Comparison of ENCODE assay signal across 13 cellular contexts in genomic region chrX:115234220-115234557, GRCh38. TPM values are rescaled to one million over a fixed set of nuclear protein-coding genes. Genes with fewer than 3 reads are reported as not detected.
DNase-seq lines count a peak whose midpoint lies in the region; ATAC-seq, FAIRE-seq and TF ChIP-seq lines count a peak whose summit lies in the region.
"Had no signal": no experiment of that assay in that cellular context is flagged by ENCODE, and none has a peak within 500 bp of the region (broad histone marks: within the 10 kb centered on the region; RNA-seq: fewer than 3 reads in every experiment).

No MANE protein-coding gene starts in this region.

- TF ChIP-seq CTCF in endothelial cell of umbilical vein (IDR thresholded peaks at IDR 0.05; ENCODE audit: extremely low read depth in 1 of 2, insufficient read depth in 1 of 2, low read depth in 1 of 2, low read length in 2 of 2) (no peak), nephron progenitor cell (IDR thresholded peaks at IDR 0.05) (no peak), transverse colon (IDR thresholded peaks at IDR 0.05) (no peak)

- DNase-seq in NT2/D1 (ENCODE audit: low read depth, low spot score) (no peak), endothelial cell of umbilical vein (ENCODE audit: low read depth, low spot score) (no peak), nephron progenitor cell (no peak), transverse colon (no peak), small intestine (no peak)
- DNase-seq: activated CD8-positive, alpha-beta memory T cell treated with anti-CD3 and anti-CD28 coated beads, Interleukin-2, amount 50 U/mL, for 4 hours had no signal

- H3K9me3 Mint-ChIP-seq in nephron progenitor cell: no peaks in the 10 kb centered on the region
- H3K9me3 Mint-ChIP-seq: IgD-negative memory B cell; T-helper 1 cell treated with Interleukin-12 subunit alpha and Interleukin-12 subunit beta and Interleukin-4 antibody, amounts not matched to agents 30 μg/mL and 1 μg/mL, for 36 hours had no signal

- H3K27ac ChIP-seq in endothelial cell of umbilical vein (ENCODE audit: insufficient read depth, low read depth, low read length) (no peak overlapping the region), transverse colon (peak overlapping the region; percentile 65 to 78 (median 73)), small intestine (ENCODE audit: low read depth in 1 of 2, low read length in 1 of 2) (no peak overlapping the region)

- H4K20me1 ChIP-seq in endothelial cell of umbilical vein (replicated peaks; ENCODE audit: control insufficient read depth, extremely low read depth, insufficient read depth, low read length): no peaks in the 10 kb centered on the region

- CTCF ChIA-PET in endothelial cell of umbilical vein (lab: Charles Lee): no interaction called here

- ATAC-seq in HG03571 (IDR thresholded peaks at IDR 0.05; ENCODE audit: unreplicated experiment): no peak
- ATAC-seq in GM18498 (IDR thresholded peaks at IDR 0.05; ENCODE audit: unreplicated experiment): no peak

- intact Hi-C loops in endothelial cell of umbilical vein (cut with micrococcal nuclease) (loop anchor here (5.0 kb wide), 2 partner anchors 62 to 443 kb away; no protein-coding TSS in a partner anchor), transverse colon (cut with DNase I; ENCODE audit: low total_unique reads) (no loop called here)

- H3K9me3 ChIP-seq in NT2/D1 (ENCODE audit: insufficient read depth, low read length) (no peaks in the 10 kb centered on the region), endothelial cell of umbilical vein (replicated peaks; ENCODE audit: control insufficient read depth, insufficient read depth, low read length) (no peaks in the 10 kb centered on the region), transverse colon (no peaks in the 10 kb centered on the region), small intestine (ENCODE audit: control insufficient read depth, low read depth) (no peaks in the 10 kb centered on the region)

- H3K9me1 ChIP-seq in endothelial cell of umbilical vein (replicated peaks; ENCODE audit: control insufficient read depth, extremely low read depth, insufficient read depth, low read length): no peaks in the 10 kb centered on the region

- no peak for TF ChIP-seq POLR2A in endothelial cell of umbilical vein (IDR thresholded peaks at IDR 0.05; ENCODE audit: low read depth, low read length)
- TF ChIP-seq POLR2A in transverse colon (IDR thresholded peaks at IDR 0.05): no peak

- H3K9ac ChIP-seq in NT2/D1 (ENCODE audit: insufficient read length, low read depth) (peak overlapping the region; percentile 68), endothelial cell of umbilical vein (replicated peaks; ENCODE audit: extremely low read depth, insufficient read depth, low read length) (no peak overlapping the region)

- in situ Hi-C loops in transverse colon (cut with MboI; ENCODE audit: low pct_ligation_motif_present in 1 of 4, low pct_unique_long_range_greater_than_20kb in 1 of 4, low sequenced_read_pairs in 3 of 4): no loop called here

- no peak overlapping the region for H3K27ac Mint-ChIP-seq in nephron progenitor cell
- H3K27ac Mint-ChIP-seq: IgD-negative memory B cell; T-helper 1 cell treated with Interleukin-12 subunit alpha and Interleukin-12 subunit beta and Interleukin-4 antibody, amounts not matched to agents 30 μg/mL and 1 μg/mL, for 36 hours had no signal

- H3K4me3 Mint-ChIP-seq in nephron progenitor cell: peak overlapping the region; percentile 98
- H3K4me3 Mint-ChIP-seq: IgD-negative memory B cell; T-helper 1 cell treated with Interleukin-12 subunit alpha and Interleukin-12 subunit beta and Interleukin-4 antibody, amounts not matched to agents 30 μg/mL and 1 μg/mL, for 36 hours had no signal

- dilution Hi-C loops in endothelial cell of umbilical vein (cut with MboI; ENCODE audit: extremely low pct_ligation_motif_present, low sequenced_read_pairs): no loop called here

- no peaks in the 10 kb centered on the region for H3K4me1 ChIP-seq in NT2/D1 (ENCODE audit: insufficient read depth, insufficient read length)
- H3K4me1 ChIP-seq in endothelial cell of umbilical vein (ENCODE audit: control insufficient read depth, extremely low read depth, insufficient read depth, low read length): peaks cover 10% of the 10 kb centered on the region
- H3K4me1 ChIP-seq in transverse colon: no peaks in the 10 kb centered on the region
- H3K4me1 ChIP-seq in small intestine (ENCODE audit: control insufficient read depth in 2 of 2, insufficient read depth in 1 of 2, low read depth in 1 of 2, low read length in 1 of 2): no peaks in the 10 kb centered on the region

- H3K27me3 ChIP-seq in NT2/D1 (ENCODE audit: insufficient read depth, insufficient read length) (peaks cover 26% of the 10 kb centered on the region), endothelial cell of umbilical vein (ENCODE audit: control insufficient read depth in 2 of 2, insufficient read depth in 2 of 2, low read length in 2 of 2) (no peaks in the 10 kb centered on the region), transverse colon (no peaks in the 10 kb centered on the region), small intestine (ENCODE audit: control insufficient read depth in 2 of 2, insufficient read depth in 2 of 2, low read length in 2 of 2) (peaks cover 0 to 7% of the 10 kb centered on the region in 2 donors)

- H3K36me3 Mint-ChIP-seq in nephron progenitor cell (ENCODE audit: low read depth): no peaks in the 10 kb centered on the region
- H3K36me3 Mint-ChIP-seq: IgD-negative memory B cell had no signal

- peak overlapping the region; percentile 95 for H3K4me2 ChIP-seq in endothelial cell of umbilical vein (ENCODE audit: insufficient read depth, low read length)

- POLR2A ChIA-PET in endothelial cell of umbilical vein (lab: Charles Lee): no interaction called here

- H3K4me3 ChIP-seq in NT2/D1 (ENCODE audit: insufficient read length, low read depth) (peak overlapping the region; percentile 53), endothelial cell of umbilical vein (replicated peaks in 1 of 3; ENCODE audit: insufficient read depth in 1 of 3, low read depth in 1 of 3, low read length in 3 of 3) (peak overlapping the region; percentile 68 to 89 (median 81)), transverse colon (peak overlapping the region in 3 of 4 donors; percentile 33 to 47 (median 36)), small intestine (ENCODE audit: low read depth in 1 of 2, low read length in 2 of 2) (no peak overlapping the region)

- H3K4me1 Mint-ChIP-seq in nephron progenitor cell: peaks cover 68% of the 10 kb centered on the region

- WGBS in transverse colon (ENCODE audit: low coverage in 1 of 2), 2 donors: 34% methylated on average over 8 of the region's 8 CpGs; no CpG with 5 or more reads in 1 of the 2 donors
- 2 to 32% (median 12%) methylated on average over 8 of the region's 8 CpGs for WGBS in small intestine, 3 donors

- no peaks in the 10 kb centered on the region for H3K27me3 Mint-ChIP-seq in nephron progenitor cell (ENCODE audit: low read depth, poor library complexity)

- no peaks in the 10 kb centered on the region for H3K36me3 ChIP-seq in NT2/D1 (ENCODE audit: insufficient read depth, insufficient read length, low read length)
- no peaks in the 10 kb centered on the region for H3K36me3 ChIP-seq in endothelial cell of umbilical vein (ENCODE audit: control insufficient read depth in 2 of 2, extremely low read depth in 1 of 2, insufficient read depth in 2 of 2, low read length in 2 of 2)
- H3K36me3 ChIP-seq in transverse colon: no peaks in the 10 kb centered on the region
- no peaks in the 10 kb centered on the region for H3K36me3 ChIP-seq in small intestine (ENCODE audit: control insufficient read depth in 2 of 2, insufficient read depth in 2 of 2, low read length in 2 of 2)

- H2AFZ ChIP-seq in endothelial cell of umbilical vein (ENCODE audit: low read depth, low read length): peak overlapping the region; percentile 96

- TF ChIP-seq EP300 in transverse colon (IDR thresholded peaks at IDR 0.05; ENCODE audit: low read depth): no peak

- no peak for FAIRE-seq in endothelial cell of umbilical vein (lab: Jason Lieb, UNC)
- no peak for FAIRE-seq in small intestine (lab: Jason Lieb, UNC)
- FAIRE-seq: colon had no signal

- no peaks in the 10 kb centered on the region for H3K79me2 ChIP-seq in endothelial cell of umbilical vein (ENCODE audit: control insufficient read depth, insufficient read depth, low read length)

- BruUV-seq in endothelial cell of umbilical vein (replicated peaks; lab: Mats Ljungman, UMichigan): no TSS peak

RNA-seq across cellular contexts. Expression of gene LRCH2, which starts 0.3 kb away (rescaled TPM):
- 4.6 and 4.7 TPM in 2 replicates for total RNA-seq in endothelial cell of umbilical vein
- 0.94 and 1.1 TPM in 2 replicates for polyA plus RNA-seq in endothelial cell of umbilical vein
- polyA plus RNA-seq in endothelial cell of umbilical vein (2011; cell fraction: cytosol; rRNA removed): 1.3 and 1.4 TPM in 2 replicates
- 2.7 and 3.3 TPM in 2 replicates for polyA plus RNA-seq in endothelial cell of umbilical vein (2011; cell fraction: nucleus; rRNA removed)
- polyA plus RNA-seq in endothelial cell of umbilical vein (2012): 2.8 and 3.7 TPM in 2 replicates
- 1.6 and 2.5 TPM in 2 replicates for polyA minus RNA-seq in endothelial cell of umbilical vein
- polyA minus RNA-seq in endothelial cell of umbilical vein (2011; cell fraction: cytosol; rRNA and poly(A)+ RNA removed): not detected
- polyA minus RNA-seq in endothelial cell of umbilical vein (2011; cell fraction: nucleus; rRNA and poly(A)+ RNA removed): 5.0 and 6.8 TPM in 2 replicates
- 1 to 10 TPM; 1.2 to 7.8 (median 4.5) TPM for total RNA-seq in transverse colon
- 1 to 10 TPM in 1 of 3 donors, under 1 TPM in 1, not detected in 1; 0.54 to 1.1 TPM for polyA plus RNA-seq in small intestine
- polyA plus RNA-seq: IgD-negative memory B cell had no signal

RNA-seq across cellular contexts. Expression of gene RBMXL3, which starts 45.0 kb away (rescaled TPM):
- not detected in 2 replicates for total RNA-seq in endothelial cell of umbilical vein
- polyA plus RNA-seq in endothelial cell of umbilical vein: not detected in 2 replicates
- polyA plus RNA-seq in endothelial cell of umbilical vein (2011; cell fraction: cytosol; rRNA removed): not detected in 2 replicates
- not detected in 2 replicates for polyA plus RNA-seq in endothelial cell of umbilical vein (2011; cell fraction: nucleus; rRNA removed)
- polyA plus RNA-seq in endothelial cell of umbilical vein (2012): not detected in 2 replicates
- polyA minus RNA-seq in endothelial cell of umbilical vein: not detected in 2 replicates
- not detected for polyA minus RNA-seq in endothelial cell of umbilical vein (2011; cell fraction: cytosol; rRNA and poly(A)+ RNA removed)
- not detected in 2 replicates for polyA minus RNA-seq in endothelial cell of umbilical vein (2011; cell fraction: nucleus; rRNA and poly(A)+ RNA removed)
- total RNA-seq in transverse colon: not detected
- not detected for polyA plus RNA-seq in small intestine
- total RNA-seq: lung, NCI-H460 had no signal
- polyA plus RNA-seq: IgD-negative memory B cell, lung had no signal

RNA-seq across cellular contexts. Expression of gene LUZP4, which starts 55.3 kb away (rescaled TPM):
- not detected in 2 replicates for total RNA-seq in endothelial cell of umbilical vein
- polyA plus RNA-seq in endothelial cell of umbilical vein: not detected in 2 replicates
- not detected in 2 replicates for polyA plus RNA-seq in endothelial cell of umbilical vein (2011; cell fraction: cytosol; rRNA removed)
- not detected in 2 replicates for polyA plus RNA-seq in endothelial cell of umbilical vein (2011; cell fraction: nucleus; rRNA removed)
- not detected in 2 replicates for polyA plus RNA-seq in endothelial cell of umbilical vein (2012)
- not detected in 2 replicates for polyA minus RNA-seq in endothelial cell of umbilical vein
- polyA minus RNA-seq in endothelial cell of umbilical vein (2011; cell fraction: cytosol; rRNA and poly(A)+ RNA removed): not detected
- not detected in 2 replicates for polyA minus RNA-seq in endothelial cell of umbilical vein (2011; cell fraction: nucleus; rRNA and poly(A)+ RNA removed)
- not detected for total RNA-seq in transverse colon
- not detected for polyA plus RNA-seq in small intestine
- total RNA-seq: lung, NCI-H460 had no signal
- polyA plus RNA-seq: IgD-negative memory B cell, lung had no signal

Comparison
In these comparisons a context has a peak if more than half of its experiments do, and no peak if none do; other contexts are left out.
1. H3K4me3 ChIP-seq: peak in NT2/D1 (single experiment), endothelial cell of umbilical vein (3 of 3) and transverse colon (3 of 4); none in small intestine (0 of 2).
2. H3K27ac ChIP-seq: peak in transverse colon (4 of 4); none in endothelial cell of umbilical vein (single experiment) and small intestine (0 of 2).